In genomic region chr15:95975212-95975611, GRCh38 we compare ENCODE assay signal across 1 cellular context.
TF ChIP-seq lines count a peak whose summit lies in the region.

No MANE protein-coding gene starts in this region.

TF ChIP-seq in GM12878, 131 proteins besides CTCF, POLR2A, EP300 and RAD21 (continued from another document):
- TF ChIP-seq JUNB (IDR thresholded peaks at IDR 0.05) (peak; percentile 65), CBX3 (IDR thresholded peaks at IDR 0.05; ENCODE audit: borderline replicate concordance, low read depth) (no peak), RUNX3 (IDR thresholded peaks at IDR 0.05; ENCODE audit: low read length) (peak; percentile 74), PKNOX1 (IDR thresholded peaks at IDR 0.05) (no peak), IKZF1 (conservative IDR thresholded peaks at IDR 0.05) (peak; percentile 79), NFIC (IDR thresholded peaks at IDR 0.05; ENCODE audit: low read depth, low read length) (peak; percentile 83), RELA (IDR thresholded peaks at IDR 0.05; ENCODE audit: borderline replicate concordance, partially characterized antibody) (peak; percentile 88), IKZF2 (IDR thresholded peaks at IDR 0.05) (peak; percentile 51 to 62; a peak in 3 of 4 replicates), CREM (IDR thresholded peaks at IDR 0.05; ENCODE audit: low read depth) (peak; percentile 46; the same call in 1 of the 2 replicates), CHD4 (IDR thresholded peaks at IDR 0.05) (no peak), YY1 (IDR thresholded peaks at IDR 0.05; ENCODE audit: low read depth, low read length) (no peak), ETV6 (conservative IDR thresholded peaks at IDR 0.05 in 1 of 2, IDR thresholded peaks at IDR 0.05 in 1 of 2; ENCODE audit: borderline replicate concordance in 1 of 2, low read depth in 1 of 2) (peak in 1 of 2 experiments; percentile 62; a peak in 1 of 4 replicates), IRF4 (IDR thresholded peaks at IDR 0.05; ENCODE audit: low read depth, low read length) (peak; percentile 31; the same call in 1 of the 2 replicates)
